In genomic region chr1:31467005-31467674, GRCh38 we compare ENCODE assay signal across 1 cellular context.
TF ChIP-seq lines count a peak whose summit lies in the region.

No MANE protein-coding gene starts in this region.

TF ChIP-seq in GM12878, 131 proteins besides CTCF, POLR2A, EP300 and RAD21:
- TF ChIP-seq, protein P1, sequence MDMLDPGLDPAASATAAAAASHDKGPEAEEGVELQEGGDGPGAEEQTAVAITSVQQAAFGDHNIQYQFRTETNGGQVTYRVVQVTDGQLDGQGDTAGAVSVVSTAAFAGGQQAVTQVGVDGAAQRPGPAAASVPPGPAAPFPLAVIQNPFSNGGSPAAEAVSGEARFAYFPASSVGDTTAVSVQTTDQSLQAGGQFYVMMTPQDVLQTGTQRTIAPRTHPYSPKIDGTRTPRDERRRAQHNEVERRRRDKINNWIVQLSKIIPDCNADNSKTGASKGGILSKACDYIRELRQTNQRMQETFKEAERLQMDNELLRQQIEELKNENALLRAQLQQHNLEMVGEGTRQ (IDR thresholded peaks at IDR 0.05; ENCODE audit: borderline replicate concordance, low read depth, low read length) = no peak
- TF ChIP-seq ZBTB33 (IDR thresholded peaks at IDR 0.05) = peak; percentile 46; the same call in 1 of the 2 replicates
